In genomic region chr2:44944102-44944951, GRCh38 we compare ENCODE assay signal across 14 cellular contexts. TPM values are rescaled to one million over a fixed set of nuclear protein-coding genes. Genes with fewer than 3 reads are reported as not detected.
DNase-seq lines count a peak whose midpoint lies in the region; ATAC-seq and TF ChIP-seq lines count a peak whose summit lies in the region.
"Had no signal": no experiment of that assay in that cellular context is flagged by ENCODE, and none has a peak within 500 bp of the region (broad histone marks: within the 10 kb centered on the region; RNA-seq: fewer than 3 reads in every experiment).

No MANE protein-coding gene starts in this region.

- TF ChIP-seq POLR2A in NB4 (IDR thresholded peaks at IDR 0.05; ENCODE audit: extremely low read depth, insufficient read length), result no peak

- peak overlapping the region; percentile 50 to 66 for H3K4me3 Mint-ChIP-seq in effector memory CD8-positive, alpha-beta T cell
- peak overlapping the region; percentile 2 to 48 (median 25) for H3K4me3 Mint-ChIP-seq in nephron
- H3K4me3 Mint-ChIP-seq: HFFc6 had no signal

- DNase-seq in BE2C (peak; percentile 61), NB4 (ENCODE audit: low read depth) (no peak), GM19240 (ENCODE audit: insufficient read length, low spot score) (no peak), NCI-H774 (lab: John Stamatoyannopoulos, UW) (no peak), Ammon's horn (ENCODE audit: low spot score) (no peak), NCI-H1930 (lab: John Stamatoyannopoulos, UW) (no peak)
- DNase-seq in effector memory CD8-positive, alpha-beta T cell, result no peak
- DNase-seq: activated CD8-positive, alpha-beta memory T cell treated with anti-CD3 and anti-CD28 coated beads, Interleukin-2, amount 50 U/mL, for 4 hours; HFFc6; lower lobe of right lung; NCI-H526 treated with DMSO at 0.1 percent for 48 hours had no signal

- no peak for ATAC-seq in effector memory CD8-positive, alpha-beta T cell (replicated peaks)
- ATAC-seq: sciatic nerve had no signal

- H3K9me3 Mint-ChIP-seq in effector memory CD8-positive, alpha-beta T cell, result no peaks in the 10 kb centered on the region
- H3K9me3 Mint-ChIP-seq in nephron, result no peaks in the 10 kb centered on the region
- H3K9me3 Mint-ChIP-seq: HFFc6 had no signal

- peaks cover 91 to 99% of the 10 kb centered on the region in 2 donors for H3K27me3 Mint-ChIP-seq in effector memory CD8-positive, alpha-beta T cell
- H3K27me3 Mint-ChIP-seq in nephron (ENCODE audit: low read depth), result peaks cover 100% of the 10 kb centered on the region

- peaks cover 10% of the 10 kb centered on the region for H3K36me3 Mint-ChIP-seq in effector memory CD8-positive, alpha-beta T cell (ENCODE audit: insufficient read depth)
- H3K36me3 Mint-ChIP-seq in nephron (ENCODE audit: low read depth), result no peaks in the 10 kb centered on the region

- peaks cover 8% of the 10 kb centered on the region for H3K4me1 ChIP-seq in BE2C

- no peaks in the 10 kb centered on the region for H3K27me3 ChIP-seq in BE2C

- H3K4me3 ChIP-seq in BE2C (ENCODE audit: low read depth, low read length) (peak overlapping the region; percentile 98), NB4 (ENCODE audit: low read depth, low read length) (peak overlapping the region; percentile 11)
- H3K4me3 ChIP-seq: lower lobe of right lung had no signal

- peaks cover 18 to 24% of the 10 kb centered on the region in 2 donors for H3K4me1 Mint-ChIP-seq in effector memory CD8-positive, alpha-beta T cell (ENCODE audit: low read depth in 2 of 2)
- peaks cover 30% of the 10 kb centered on the region for H3K4me1 Mint-ChIP-seq in nephron

- TF ChIP-seq CTCF in BE2C (IDR thresholded peaks at IDR 0.05; ENCODE audit: low read depth, low read length), result no peak
- no peak for TF ChIP-seq CTCF in NB4 (IDR thresholded peaks at IDR 0.05; ENCODE audit: low read depth, low read length)
- no peak for TF ChIP-seq CTCF in nephron (IDR thresholded peaks at IDR 0.05; ENCODE audit: unreplicated experiment in 3 of 3)

- H3K27ac Mint-ChIP-seq in effector memory CD8-positive, alpha-beta T cell, result no peak overlapping the region
- no peak overlapping the region for H3K27ac Mint-ChIP-seq in nephron
- H3K27ac Mint-ChIP-seq: HFFc6 had no signal

- peaks cover 32% of the 10 kb centered on the region for H3K36me3 ChIP-seq in BE2C
- H3K36me3 ChIP-seq: lower lobe of right lung had no signal

- H3K9me3 ChIP-seq in BE2C, result no peaks in the 10 kb centered on the region
- H3K9me3 ChIP-seq: lower lobe of right lung had no signal

RNA-seq across cellular contexts. Expression of gene SIX3, which starts 2.8 kb away (rescaled TPM):
- polyA plus RNA-seq in BE2C (2012; ENCODE audit: insufficient read depth, insufficient read length, low read depth), result 30.4 TPM
- polyA plus RNA-seq: CD14-positive monocyte had no signal
